16 cellular contexts compared by ENCODE assay signal in genomic region chr5:120778491-120779293, GRCh38.
DNase-seq lines count a peak whose midpoint lies in the region; ATAC-seq and TF ChIP-seq lines count a peak whose summit lies in the region.
"Had no signal": no experiment of that assay in that cellular context is flagged by ENCODE, and none has a peak within 500 bp of the region (broad histone marks: within the 10 kb centered on the region; RNA-seq: fewer than 3 reads in every experiment).

No MANE protein-coding gene starts in this region.

- H3K27me3 ChIP-seq in vagina, result no peaks in the 10 kb centered on the region

- H3K4me1 Mint-ChIP-seq in chondrocyte (ENCODE audit: low read depth), result peaks cover 17% of the 10 kb centered on the region
- H3K4me1 Mint-ChIP-seq: CD4-positive, alpha-beta memory T cell had no signal

- peaks cover 3% of the 10 kb centered on the region for H3K36me3 Mint-ChIP-seq in chondrocyte (ENCODE audit: low read depth)
- H3K36me3 Mint-ChIP-seq: CD4-positive, alpha-beta memory T cell had no signal

- H3K9me3 ChIP-seq in vagina, result no peaks in the 10 kb centered on the region

- H3K27ac Mint-ChIP-seq in chondrocyte (ENCODE audit: unreplicated experiment), result peak overlapping the region; percentile 63
- H3K27ac Mint-ChIP-seq: activated T-cell treated with anti-CD3 and anti-CD28 coated beads, Interleukin-2, amount 50 U/mL, for 24 hours; CD4-positive, alpha-beta memory T cell had no signal

- no peak overlapping the region for H3K27ac ChIP-seq in vagina

- TF ChIP-seq CTCF in AG09309 (IDR thresholded peaks at IDR 0.05; ENCODE audit: control insufficient read depth, insufficient read depth, low read depth, low read length, missing control alignments) (no peak), chondrocyte (IDR thresholded peaks at IDR 0.05) (no peak), vagina (IDR thresholded peaks at IDR 0.05) (no peak)

- DNase-seq in AG09309 (ENCODE audit: low read depth) (peak; percentile 62), HS-27A (ENCODE audit: low read depth) (peak; percentile 39), chondrocyte (ENCODE audit: low spot score) (no peak), myocyte (ENCODE audit: low read depth) (peak; percentile 43), vagina (ENCODE audit: extremely low spot score in 2 of 2) (no peak)
- DNase-seq in activated CD4-positive, CD25-positive, alpha-beta regulatory T cell treated with anti-CD3 and anti-CD28 coated beads, Interleukin-2, amount 50 U/mL, for 72 hours, result no peak
- DNase-seq in activated effector memory CD4-positive, alpha-beta T cell treated with anti-CD3 and anti-CD28 coated beads, Interleukin-2, amount 50 U/mL, for 16 hours, result no peak
- DNase-seq: activated T-cell treated with anti-CD3 and anti-CD28 coated beads, Interleukin-2, amount 50 U/mL, for 24 hours; aorta; CD4-positive, alpha-beta memory T cell; Kasumi-1; NCI-H2081; retina; stimulated activated naive CD8-positive, alpha-beta T cell treated with anti-CD3 and anti-CD28 coated beads, Interleukin-15, Interleukin-2, amounts not matched to agents 100 U/mL and 50 U/mL, for 24 hours had no signal

- H3K4me1 ChIP-seq in vagina, result no peaks in the 10 kb centered on the region

- H3K4me3 ChIP-seq in AG09309 (ENCODE audit: control insufficient read depth, low read depth, low read length) (peak overlapping the region; percentile 27), vagina (no peak overlapping the region)

- no peak for TF ChIP-seq POLR2A in vagina (IDR thresholded peaks at IDR 0.05)

- H3K36me3 ChIP-seq in vagina, result no peaks in the 10 kb centered on the region

- peaks cover 4% of the 10 kb centered on the region for H3K27me3 Mint-ChIP-seq in chondrocyte (ENCODE audit: low read depth)
- H3K27me3 Mint-ChIP-seq: activated T-cell treated with anti-CD3 and anti-CD28 coated beads, Interleukin-2, amount 50 U/mL, for 24 hours; CD4-positive, alpha-beta memory T cell had no signal

- no peak overlapping the region for H3K4me3 Mint-ChIP-seq in chondrocyte (ENCODE audit: unreplicated experiment)
- H3K4me3 Mint-ChIP-seq: activated T-cell treated with anti-CD3 and anti-CD28 coated beads, Interleukin-2, amount 50 U/mL, for 24 hours; CD4-positive, alpha-beta memory T cell had no signal

- ATAC-seq in HG02973 (IDR thresholded peaks at IDR 0.05; ENCODE audit: unreplicated experiment), result no peak
- ATAC-seq: activated CD4-positive, CD25-positive, alpha-beta regulatory T cell treated with anti-CD3 and anti-CD28 coated beads, Interleukin-2, amount 50 U/mL, for 24 hours; stimulated activated naive CD8-positive, alpha-beta T cell treated with anti-CD3 and anti-CD28 coated beads, Interleukin-15, Interleukin-2, amounts not matched to agents 100 U/mL and 50 U/mL, for 24 hours had no signal

- H3K9me3 Mint-ChIP-seq in chondrocyte (ENCODE audit: low read depth), result no peaks in the 10 kb centered on the region

- intact Hi-C loops in vagina (cut with DNase I), result no loop called here

Comparison
In these comparisons a context has a peak if more than half of its experiments do, and no peak if none do; other contexts are left out.
1. DNase-seq: peak in AG09309 (single experiment), HS-27A (single experiment) and myocyte (single experiment); none in chondrocyte (single experiment), activated CD4-positive, CD25-positive, alpha-beta regulatory T cell treated with anti-CD3 and anti-CD28 coated beads, Interleukin-2, amount 50 U/mL, for 72 hours (single experiment), activated effector memory CD4-positive, alpha-beta T cell treated with anti-CD3 and anti-CD28 coated beads, Interleukin-2, amount 50 U/mL, for 16 hours (single experiment) and vagina (0 of 2).